8 cellular contexts compared by ENCODE assay signal in the genomic region with DNA sequence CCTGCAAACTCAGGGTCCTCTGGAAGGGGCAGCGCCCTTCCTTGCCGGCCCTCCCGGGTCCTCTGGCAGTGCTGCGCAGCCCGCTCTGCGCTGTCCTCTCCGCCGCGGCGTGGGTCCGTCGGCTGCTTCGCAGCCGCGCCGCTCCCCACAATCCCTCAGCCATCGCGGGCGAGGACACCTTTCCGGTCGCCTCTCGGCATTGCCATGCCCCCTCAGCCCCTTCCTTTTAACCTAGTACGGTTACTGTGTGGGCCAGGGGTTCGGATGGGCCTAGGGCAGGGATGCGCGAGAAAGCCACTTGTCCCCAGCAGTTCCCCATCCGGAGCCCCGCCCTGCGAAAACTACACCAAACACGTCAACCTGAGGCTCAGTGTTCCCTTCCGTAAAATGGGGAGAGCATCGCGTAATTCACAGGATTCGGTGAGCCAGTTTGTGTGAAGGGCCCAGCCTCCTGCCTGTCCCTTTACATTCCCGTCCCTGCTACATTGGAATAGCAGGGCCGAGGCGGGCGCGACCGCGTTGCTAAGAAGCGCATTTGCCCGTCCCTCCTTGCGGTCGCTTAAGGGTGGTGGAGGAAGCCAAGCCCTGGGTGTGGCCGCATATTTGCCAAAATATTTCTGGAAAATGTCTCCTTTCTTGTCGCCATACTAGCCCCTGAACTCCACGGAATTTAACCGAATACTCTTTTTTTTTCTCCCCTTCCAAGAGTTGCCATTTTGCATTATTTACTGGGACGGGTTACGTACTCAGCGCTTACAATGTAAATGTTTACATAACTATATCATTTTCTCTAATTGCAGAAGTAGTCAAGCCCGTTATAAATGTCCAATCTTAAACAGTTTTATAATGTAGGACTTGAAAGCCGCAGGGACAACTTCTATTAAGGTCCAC. TPM values are rescaled to one million over a fixed set of nuclear protein-coding genes. Genes with fewer than 3 reads are reported as not detected.
DNase-seq lines count a peak whose midpoint lies in the region; ATAC-seq, FAIRE-seq and TF ChIP-seq lines count a peak whose summit lies in the region.

No MANE protein-coding gene starts in this region.

- H3K9me3 Mint-ChIP-seq in activated naive CD4-positive, alpha-beta T cell treated with anti-CD3 and anti-CD28 coated beads, Interleukin-2, amount 10 ng/mL, durations not matched to agents 7 days and 5 days: no peaks in the 10 kb centered on the region

- intact Hi-C loops in heart right ventricle (cut with DNase I) (loop anchor here in 9 of 10 donors (1.0 to 10.0 kb wide), 8 partner anchors 50 to 593 kb away; partner anchors contain the start of genes HOXB8 (in 6 of the 9) and HOXB7 (in 5 of the 9)), prostate gland (cut with DNase I) (loop anchor here (1.0 to 5.0 kb wide), 2 partner anchors 107 to 593 kb away; partner anchors contain the start of gene HOXB8)

- DNase-seq in Ammon's horn (ENCODE audit: low spot score) (peak; percentile 54), NT2/D1 (ENCODE audit: low read depth, low spot score) (no peak), heart right ventricle (peak; percentile 24 to 42), prostate gland (ENCODE audit: low spot score) (peak; percentile 36), iPS-NIHi11 (ENCODE audit: low spot score) (no peak), GM12891 (ENCODE audit: insufficient read length, low spot score) (no peak)
- DNase-seq in activated naive CD4-positive, alpha-beta T cell treated with anti-CD3 and anti-CD28 coated beads, Interleukin-2, amount 10 ng/mL, durations not matched to agents 7 days and 5 days: peak; percentile 70

- H3K27ac ChIP-seq in heart right ventricle (peak overlapping the region in 9 of 10 donors; percentile 78 to 91 (median 83)), prostate gland (peak overlapping the region; percentile 65 to 70)

- peak overlapping the region; percentile 46 for H3K4me3 ChIP-seq in NT2/D1 (ENCODE audit: insufficient read length, low read depth)
- peak overlapping the region; percentile 27 to 60 (median 54) for H3K4me3 ChIP-seq in heart right ventricle
- H3K4me3 ChIP-seq in prostate gland: peak overlapping the region; percentile 29 to 33

- CTCF ChIA-PET in activated naive CD4-positive, alpha-beta T cell treated with anti-CD3 and anti-CD28 coated beads, Interleukin-2, amount 10 ng/mL, durations not matched to agents 7 days and 5 days (lab: Charles Lee): interaction anchor here (0.6 to 3.8 kb wide), 16 partner anchors 19 to 568 kb away, joined by 3 to 115 read pairs (median 5); partner anchors contain the start of genes CBX1, HOXB5 and NFE2L1

- TF ChIP-seq POLR2A in prostate gland (IDR thresholded peaks at IDR 0.05): no peak
- no peak for TF ChIP-seq POLR2A in GM12891 (IDR thresholded peaks at IDR 0.05; ENCODE audit: low read depth, low read length)

- peaks cover 79% of the 10 kb centered on the region for H3K27me3 Mint-ChIP-seq in activated naive CD4-positive, alpha-beta T cell treated with anti-CD3 and anti-CD28 coated beads, Interleukin-2, amount 10 ng/mL, durations not matched to agents 7 days and 5 days

- TF ChIP-seq CTCF in heart right ventricle (IDR thresholded peaks at IDR 0.05) (no peak), prostate gland (IDR thresholded peaks at IDR 0.05) (no peak)

- H3K27ac Mint-ChIP-seq in activated naive CD4-positive, alpha-beta T cell treated with anti-CD3 and anti-CD28 coated beads, Interleukin-2, amount 10 ng/mL, durations not matched to agents 7 days and 5 days: peak overlapping the region; percentile 89

- WGBS in heart right ventricle, 2 donors: 1% methylated on average over 54 of the region's 54 CpGs
- WGBS in prostate gland: under 1% methylated on average over 53 of the region's 54 CpGs

- H3K4me1 Mint-ChIP-seq in activated naive CD4-positive, alpha-beta T cell treated with anti-CD3 and anti-CD28 coated beads, Interleukin-2, amount 10 ng/mL, durations not matched to agents 7 days and 5 days: peaks cover 42% of the 10 kb centered on the region

- ATAC-seq in GM19372 (IDR thresholded peaks at IDR 0.05; ENCODE audit: low read depth, unreplicated experiment) (peak; percentile 8), heart right ventricle (peak in 6 of 8 donors; percentile 0 to 24 (median 0))

- peaks cover 16% of the 10 kb centered on the region for H3K4me1 ChIP-seq in NT2/D1 (ENCODE audit: insufficient read depth, insufficient read length)
- H3K4me1 ChIP-seq in heart right ventricle: peaks cover 18 to 51% (median 41%) of the 10 kb centered on the region in 9 donors
- H3K4me1 ChIP-seq in prostate gland (replicated peaks): peaks cover 30% of the 10 kb centered on the region

- H3K27me3 ChIP-seq in NT2/D1 (ENCODE audit: insufficient read depth, insufficient read length): peaks cover 18% of the 10 kb centered on the region
- H3K27me3 ChIP-seq in heart right ventricle: peaks cover 0 to 28% (median 16%) of the 10 kb centered on the region in 7 donors
- H3K27me3 ChIP-seq in prostate gland (replicated peaks; ENCODE audit: insufficient read depth): no peaks in the 10 kb centered on the region

- H3K9me3 ChIP-seq in NT2/D1 (ENCODE audit: insufficient read depth, low read length): no peaks in the 10 kb centered on the region
- no peaks in the 10 kb centered on the region for H3K9me3 ChIP-seq in heart right ventricle
- H3K9me3 ChIP-seq in prostate gland: no peaks in the 10 kb centered on the region

- H3K36me3 ChIP-seq in NT2/D1 (ENCODE audit: insufficient read depth, insufficient read length, low read length) (no peaks in the 10 kb centered on the region), heart right ventricle (no peaks in the 10 kb centered on the region), prostate gland (no peaks in the 10 kb centered on the region)

- FAIRE-seq in GM12891 (lab: Jason Lieb, UNC): no peak

- H3K9ac ChIP-seq in NT2/D1 (ENCODE audit: insufficient read length, low read depth): peak overlapping the region; percentile 83

- peak overlapping the region; percentile 81 for H3K4me3 Mint-ChIP-seq in activated naive CD4-positive, alpha-beta T cell treated with anti-CD3 and anti-CD28 coated beads, Interleukin-2, amount 10 ng/mL, durations not matched to agents 7 days and 5 days

- no peaks in the 10 kb centered on the region for H3K36me3 Mint-ChIP-seq in activated naive CD4-positive, alpha-beta T cell treated with anti-CD3 and anti-CD28 coated beads, Interleukin-2, amount 10 ng/mL, durations not matched to agents 7 days and 5 days

TF ChIP-seq in GM12891, 5 proteins besides CTCF, POLR2A, EP300 and RAD21:
- TF ChIP-seq SPI1 (IDR thresholded peaks at IDR 0.05; ENCODE audit: low read depth, low read length): no peak

RNA-seq across cellular contexts. Expression of gene COPZ2, which starts 13.2 kb away (rescaled TPM):
- total RNA-seq in heart right ventricle: 10 to 100 TPM; 45.3 to 67.3 (median 60.7) TPM
- polyA plus RNA-seq in heart right ventricle: 10 to 100 TPM; 17.5 to 54.1 TPM
- 10 to 100 TPM; 18.1 to 18.5 TPM for total RNA-seq in prostate gland
- polyA plus RNA-seq in GM12891 (2012; ENCODE audit: low read depth, missing spikeins): 3.1 TPM

RNA-seq across cellular contexts. Expression of gene NFE2L1, which starts 23.8 kb away (rescaled TPM):
- total RNA-seq in heart right ventricle: 1,000 to 10,000 TPM in 1 of 10 donors, 100 to 1,000 TPM in 9; 443 to 1,033 (median 704) TPM
- 100 to 1,000 TPM; 108 to 251 TPM for polyA plus RNA-seq in heart right ventricle
- 100 to 1,000 TPM in 1 of 2 donors, 10 to 100 TPM in 1; 87.8 to 244 TPM for total RNA-seq in prostate gland
- polyA plus RNA-seq in GM12891 (2012; ENCODE audit: low read depth, missing spikeins): 49.2 TPM

RNA-seq across cellular contexts. Expression of gene CDK5RAP3, which starts 53.5 kb away (rescaled TPM):
- total RNA-seq in heart right ventricle: 10 to 100 TPM; 44.0 to 71.2 (median 62.3) TPM
- 100 to 1,000 TPM in 1 of 2 donors, 10 to 100 TPM in 1; 69.9 to 143 TPM for polyA plus RNA-seq in heart right ventricle
- total RNA-seq in prostate gland: 100 to 1,000 TPM; 185 to 193 TPM
- polyA plus RNA-seq in GM12891 (2012; ENCODE audit: low read depth, missing spikeins): 165 TPM

Comparison
In these comparisons a context has a peak if more than half of its experiments do, and no peak if none do; other contexts are left out.
1. DNase-seq: peak in Ammon's horn (single experiment), activated naive CD4-positive, alpha-beta T cell treated with anti-CD3 and anti-CD28 coated beads, Interleukin-2, amount 10 ng/mL, durations not matched to agents 7 days and 5 days (single experiment), heart right ventricle (2 of 2) and prostate gland (single experiment); none in NT2/D1 (single experiment), iPS-NIHi11 (single experiment) and GM12891 (single experiment).
2. Peak in every context shown above with its lines, with median percentiles within 50 percentile points of each other: H3K4me3 ChIP-seq.